In the genomic region with DNA sequence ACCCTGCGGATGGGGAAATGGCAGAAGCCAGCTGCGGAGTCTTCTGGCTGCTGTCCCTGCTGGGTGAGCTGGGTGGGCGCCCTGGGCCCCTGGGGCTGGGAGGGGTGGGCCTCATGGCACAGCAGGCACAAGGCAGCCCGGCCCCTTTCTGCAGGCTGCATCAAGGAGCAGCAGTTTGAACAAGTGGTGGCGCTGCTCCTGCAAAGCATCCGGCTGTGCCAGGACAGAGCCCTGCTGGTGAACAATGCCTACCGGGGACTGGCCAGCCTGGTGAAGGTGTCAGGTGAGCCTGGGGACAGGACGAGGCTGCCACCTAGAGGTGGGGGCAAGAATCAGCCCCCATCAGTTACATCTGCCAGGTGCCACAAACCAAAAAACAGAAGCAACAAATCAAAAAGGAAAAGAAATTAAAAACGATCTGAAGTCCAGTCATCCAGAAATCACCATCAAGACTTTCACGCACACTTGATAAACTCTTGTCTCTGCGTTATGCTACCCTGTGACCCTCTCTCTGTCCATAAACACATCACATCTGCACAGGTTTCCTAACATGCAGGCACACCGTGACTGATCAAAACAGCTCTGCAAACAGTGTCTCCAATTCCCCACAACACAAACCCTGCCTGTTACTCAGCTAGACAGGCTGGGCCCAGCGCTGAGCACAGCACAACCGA, we compare ENCODE assay signal across 8 cellular contexts. TPM values are rescaled to one million over a fixed set of nuclear protein-coding genes. Genes with fewer than 3 reads are reported as not detected.
DNase-seq lines count a peak whose midpoint lies in the region; TF ChIP-seq lines count a peak whose summit lies in the region.

No MANE protein-coding gene starts in this region.

- DNase-seq in DMS53 treated with DMSO at 0.1 percent for 48 hours (lab: John Stamatoyannopoulos, UW; ENCODE audit: unreplicated experiment) (peak; percentile 87), NCI-H2029 treated with DMSO at 0.1 percent for 48 hours (lab: John Stamatoyannopoulos, UW) (peak; percentile 60), esophagus squamous epithelium (lab: John Stamatoyannopoulos, UW) (no peak), GM19240 (ENCODE audit: insufficient read length, low spot score) (no peak), mesenteric fat pad (ENCODE audit: low spot score) (no peak), uterus (no peak)
- peak; percentile 41 for DNase-seq in activated CD8-positive, alpha-beta memory T cell treated with anti-CD3 and anti-CD28 coated beads, Interleukin-2, amount 50 U/mL, for 1 hour (ENCODE audit: extremely low read depth)
- peak; percentile 37 to 51 for DNase-seq in stimulated activated CD4-positive, alpha-beta T cell treated with anti-CD3 and anti-CD28 coated beads, Interleukin-15, amount 100 ng/mL, for 48 hours (ENCODE audit: low read depth in 2 of 2)

- H3K4me1 ChIP-seq in esophagus squamous epithelium (peaks cover 0 to 9% (median 0%) of the 10 kb centered on the region in 3 donors), uterus (no peaks in the 10 kb centered on the region)

- H3K27me3 ChIP-seq in esophagus squamous epithelium (no peaks in the 10 kb centered on the region), uterus (no peaks in the 10 kb centered on the region)

- TF ChIP-seq CTCF in esophagus squamous epithelium (IDR thresholded peaks at IDR 0.05) (peak; percentile 52 to 90 (median 66)), uterus (IDR thresholded peaks at IDR 0.05) (peak in 2 of 4 experiments; percentile 17 to 21)

- 56 to 65% methylated on average over 7 to 8 of the region's 14 CpGs for WGBS in esophagus squamous epithelium, 2 donors

- H3K36me3 ChIP-seq in esophagus squamous epithelium = peaks cover 13 to 72% (median 23%) of the 10 kb centered on the region in 3 donors
- H3K36me3 ChIP-seq in uterus = no peaks in the 10 kb centered on the region

- no peak for TF ChIP-seq POLR2A in esophagus squamous epithelium (IDR thresholded peaks at IDR 0.05)
- no peak for TF ChIP-seq POLR2A in uterus (IDR thresholded peaks at IDR 0.05)

- H3K9me3 ChIP-seq in esophagus squamous epithelium (no peaks in the 10 kb centered on the region), uterus (no peaks in the 10 kb centered on the region)

- H3K27ac ChIP-seq in esophagus squamous epithelium (no peak overlapping the region), uterus (no peak overlapping the region)

- intact Hi-C loops in esophagus squamous epithelium (cut with DNase I) = no loop called here
- intact Hi-C loops in uterus (cut with DNase I; ENCODE audit: low total_unique reads) = no loop called here

- H3K4me3 ChIP-seq in esophagus squamous epithelium (no peak overlapping the region), uterus (no peak overlapping the region)

RNA-seq across cellular contexts. Expression of gene REXO4, which starts 13.9 kb away (rescaled TPM):
- total RNA-seq in esophagus squamous epithelium (10 to 100 TPM; 21.5 to 26.0 (median 21.7) TPM), mesenteric fat pad (13.1 TPM), uterus (10 to 100 TPM in 3 of 4 donors, 1 to 10 TPM in 1; 6.4 to 25.0 (median 20.2) TPM)

RNA-seq across cellular contexts. Expression of gene ADAMTS13, which starts 18.3 kb away (rescaled TPM):
- total RNA-seq in esophagus squamous epithelium (1 to 10 TPM in 1 of 4 donors, under 1 TPM in 3; 0.21 to 2.5 (median 0.33) TPM), mesenteric fat pad (0.64 TPM), uterus (1 to 10 TPM in 3 of 4 donors, not detected in 1; 1.8 to 4.9 (median 3.8) TPM)

RNA-seq across cellular contexts. Expression of gene STKLD1, which starts 27.7 kb away (rescaled TPM):
- total RNA-seq in esophagus squamous epithelium = under 1 TPM in 1 of 4 donors, not detected in 3; 0.38 TPM
- not detected for total RNA-seq in mesenteric fat pad
- total RNA-seq in uterus = 1 to 10 TPM in 2 of 4 donors, under 1 TPM in 1, not detected in 1; 0.88 to 1.7 (median 1.5) TPM

RNA-seq across cellular contexts. Expression of gene SURF4, which starts 28.0 kb away (rescaled TPM):
- total RNA-seq in esophagus squamous epithelium (100 to 1,000 TPM; 104 to 140 (median 117) TPM), mesenteric fat pad (211 TPM), uterus (100 to 1,000 TPM in 2 of 4 donors, 10 to 100 TPM in 2; 74.7 to 262 (median 108) TPM)

RNA-seq across cellular contexts. Expression of gene SURF2, which starts 47.6 kb away (rescaled TPM):
- 10 to 100 TPM; 30.1 to 36.8 (median 33.6) TPM for total RNA-seq in esophagus squamous epithelium
- total RNA-seq in mesenteric fat pad = 13.5 TPM
- total RNA-seq in uterus = 10 to 100 TPM in 1 of 4 donors, 1 to 10 TPM in 1, under 1 TPM in 1, not detected in 1; 0.51 to 15.3 (median 5.9) TPM

Comparison
In these comparisons a context has a peak if more than half of its experiments do, and no peak if none do; other contexts are left out.
1. DNase-seq: peak in DMS53 treated with DMSO at 0.1 percent for 48 hours (single experiment), NCI-H2029 treated with DMSO at 0.1 percent for 48 hours (single experiment), activated CD8-positive, alpha-beta memory T cell treated with anti-CD3 and anti-CD28 coated beads, Interleukin-2, amount 50 U/mL, for 1 hour (single experiment) and stimulated activated CD4-positive, alpha-beta T cell treated with anti-CD3 and anti-CD28 coated beads, Interleukin-15, amount 100 ng/mL, for 48 hours (2 of 2); none in esophagus squamous epithelium (single experiment), GM19240 (single experiment), mesenteric fat pad (single experiment) and uterus (0 of 2).